ENCODE assay signal across 8 cellular contexts in genomic region chr3:155737844-155738460, GRCh38.
DNase-seq lines count a peak whose midpoint lies in the region; ATAC-seq and TF ChIP-seq lines count a peak whose summit lies in the region.

No MANE protein-coding gene starts in this region.

- no peak for TF ChIP-seq CTCF in GM13977 (IDR thresholded peaks at IDR 0.05; ENCODE audit: extremely low read depth, insufficient read depth, missing control alignments)

- no peaks in the 10 kb centered on the region for H3K9me3 ChIP-seq in iPS-20b (ENCODE audit: insufficient read depth, low read depth, low read length)

- DNase-seq in DMS53 treated with DMSO at 0.1 percent for 48 hours (lab: John Stamatoyannopoulos, UW; ENCODE audit: unreplicated experiment), result peak; percentile 84
- peak; percentile 75 for DNase-seq in KBM-7
- DNase-seq in NCI-H524 treated with DMSO at 0.1 percent for 48 hours (lab: John Stamatoyannopoulos, UW), result no peak
- DNase-seq in NCI-H69 (lab: John Stamatoyannopoulos, UW), result no peak
- DNase-seq in GM13977 (ENCODE audit: low spot score), result no peak

- no peak overlapping the region for H3K27ac ChIP-seq in iPS-20b (ENCODE audit: low read length)

- H3K4me3 ChIP-seq in iPS-20b (ENCODE audit: low read length), result no peak overlapping the region

- peaks cover 6% of the 10 kb centered on the region; the same call in 1 of the 2 replicates for H3K4me1 ChIP-seq in iPS-20b (ENCODE audit: insufficient read depth, low read length)

- in situ Hi-C loops in KBM-7 (cut with MboI; ENCODE audit: low pct_unique_long_range_greater_than_20kb, low sequenced_read_pairs) (no loop called here), GM13977 (cut with MboI; ENCODE audit: low pct_unique_long_range_greater_than_20kb, low sequenced_read_pairs, unreplicated experiment) (no loop called here)

- H3K27me3 ChIP-seq in iPS-20b (ENCODE audit: insufficient read depth, low read length), result no peaks in the 10 kb centered on the region

- ATAC-seq in GM21723 (IDR thresholded peaks at IDR 0.05; ENCODE audit: unreplicated experiment), result peak; percentile 81
- ATAC-seq in HG02840 (IDR thresholded peaks at IDR 0.05; ENCODE audit: low FRiP score, unreplicated experiment), result no peak

- peak overlapping the region; percentile 39; the same call in 1 of the 2 replicates for H3K9ac ChIP-seq in iPS-20b (ENCODE audit: low read depth, low read length)

- H3K36me3 ChIP-seq in iPS-20b (ENCODE audit: insufficient read depth, low read depth, low read length), result no peaks in the 10 kb centered on the region

Comparison
In these comparisons a context has a peak if more than half of its experiments do, and no peak if none do; other contexts are left out.
1. DNase-seq: peak in DMS53 treated with DMSO at 0.1 percent for 48 hours (single experiment) and KBM-7 (single experiment); none in NCI-H524 treated with DMSO at 0.1 percent for 48 hours (single experiment), NCI-H69 (single experiment) and GM13977 (single experiment).